In genomic region chr5:122844136-122844915, GRCh38 we compare ENCODE assay signal across 1 cellular context.
TF ChIP-seq lines count a peak whose summit lies in the region.

No MANE protein-coding gene starts in this region.

TF ChIP-seq in HepG2, 621 proteins besides CTCF, POLR2A, EP300 and RAD21 (continued from another document and continues in another):
- TF ChIP-seq BATF2 (CRISPR knock-in tag; IDR thresholded peaks at IDR 0.05) (no peak), ZNF121 (CRISPR knock-in tag; IDR thresholded peaks at IDR 0.05) (no peak), ADNP (CRISPR knock-in tag; IDR thresholded peaks at IDR 0.05) (no peak), ESRRA (CRISPR knock-in tag; IDR thresholded peaks at IDR 0.05; ENCODE audit: low read depth) (peak; percentile 86), PREB (CRISPR knock-in tag; IDR thresholded peaks at IDR 0.05) (no peak), ZNF12 (CRISPR knock-in tag; IDR thresholded peaks at IDR 0.05) (no peak), KDM2A (CRISPR knock-in tag; IDR thresholded peaks at IDR 0.05; ENCODE audit: borderline replicate concordance, low read depth) (no peak), DNMT1 (CRISPR knock-in tag; IDR thresholded peaks at IDR 0.05) (no peak), KLF11 (CRISPR knock-in tag; IDR thresholded peaks at IDR 0.05) (0 out of 2 replicates have a peak, but pooled peaks have one; percentile 14), MLLT10 (CRISPR knock-in tag; IDR thresholded peaks at IDR 0.05) (no peak), ZNF777 (CRISPR knock-in tag; IDR thresholded peaks at IDR 0.05) (no peak), USF2 (IDR thresholded peaks at IDR 0.05; ENCODE audit: low read depth, low read length) (no peak), USF2 (CRISPR knock-in tag; IDR thresholded peaks at IDR 0.05; ENCODE audit: borderline replicate concordance) (no peak), ATF4 (CRISPR knock-in tag; IDR thresholded peaks at IDR 0.05) (no peak), ZNF543 (CRISPR knock-in tag; IDR thresholded peaks at IDR 0.05) (no peak), FOXC1 (CRISPR knock-in tag; IDR thresholded peaks at IDR 0.05; ENCODE audit: borderline replicate concordance) (no peak), RBM39 (IDR thresholded peaks at IDR 0.05; ENCODE audit: low read depth, low read length, poor library complexity, severe bottlenecking) (no peak), ZNF331 (CRISPR knock-in tag; IDR thresholded peaks at IDR 0.05) (peak; percentile 8; the same call in 1 of the 2 replicates), SP2 (CRISPR knock-in tag; IDR thresholded peaks at IDR 0.05) (no peak), ZNF589 (CRISPR knock-in tag; conservative IDR thresholded peaks at IDR 0.05) (no peak), RARA (CRISPR knock-in tag; IDR thresholded peaks at IDR 0.05) (peak; percentile 46; the same call in 1 of the 2 replicates), KDM4B (CRISPR knock-in tag; IDR thresholded peaks at IDR 0.05) (no peak), NFE2 (CRISPR knock-in tag; IDR thresholded peaks at IDR 0.05) (no peak), ZEB1 (IDR thresholded peaks at IDR 0.05; ENCODE audit: insufficient replicate concordance, low read depth) (peak; percentile 6), ZNF790 (CRISPR knock-in tag; IDR thresholded peaks at IDR 0.05; ENCODE audit: borderline replicate concordance) (no peak), FOXM1 (CRISPR knock-in tag; IDR thresholded peaks at IDR 0.05) (no peak), THYN1 (CRISPR knock-in tag; IDR thresholded peaks at IDR 0.05; ENCODE audit: borderline replicate concordance, low read depth) (no peak), MLXIP (CRISPR knock-in tag; IDR thresholded peaks at IDR 0.05; ENCODE audit: borderline replicate concordance) (no peak), ELF1 (CRISPR knock-in tag; IDR thresholded peaks at IDR 0.05) (no peak), PRPF4 (IDR thresholded peaks at IDR 0.05; ENCODE audit: low read depth, low read length, poor library complexity, severe bottlenecking) (no peak), PAF1 (CRISPR knock-in tag; IDR thresholded peaks at IDR 0.05) (no peak), RXRB (CRISPR knock-in tag; IDR thresholded peaks at IDR 0.05; ENCODE audit: borderline replicate concordance) (peak; percentile 31; the same call in 1 of the 2 replicates), SOX13 (IDR thresholded peaks at IDR 0.05) (no peak), SOX13 (CRISPR knock-in tag; conservative IDR thresholded peaks at IDR 0.05 in 1 of 2, IDR thresholded peaks at IDR 0.05 in 1 of 2) (peak in 1 of 2 experiments; percentile 36; a peak in 1 of 4 replicates), ZNF256 (CRISPR knock-in tag; conservative IDR thresholded peaks at IDR 0.05) (no peak), ZNF382 (CRISPR knock-in tag; IDR thresholded peaks at IDR 0.05; ENCODE audit: borderline replicate concordance) (no peak), BRD4 (CRISPR knock-in tag; IDR thresholded peaks at IDR 0.05) (no peak), SMAD3 (CRISPR knock-in tag; IDR thresholded peaks at IDR 0.05) (no peak), THAP9 (CRISPR knock-in tag; IDR thresholded peaks at IDR 0.05; ENCODE audit: borderline replicate concordance) (no peak), ZNF547 (CRISPR knock-in tag; IDR thresholded peaks at IDR 0.05) (0 out of 2 replicates have a peak, but pooled peaks have one; percentile 13), TFDP2 (CRISPR knock-in tag; IDR thresholded peaks at IDR 0.05) (no peak), RFX5 (IDR thresholded peaks at IDR 0.05; ENCODE audit: low read depth, low read length) (no peak), ZFX (CRISPR knock-in tag; IDR thresholded peaks at IDR 0.05; ENCODE audit: low read depth) (no peak), STAT6 (CRISPR knock-in tag; IDR thresholded peaks at IDR 0.05; ENCODE audit: borderline replicate concordance) (no peak), ZNF784 (CRISPR knock-in tag; IDR thresholded peaks at IDR 0.05; ENCODE audit: borderline replicate concordance) (no peak; the same call in 1 of the 2 replicates), ZNF484 (CRISPR knock-in tag; IDR thresholded peaks at IDR 0.05; ENCODE audit: borderline replicate concordance, low read depth) (no peak), ZNF3 (CRISPR knock-in tag; IDR thresholded peaks at IDR 0.05) (no peak), NR2F2 (IDR thresholded peaks at IDR 0.05; ENCODE audit: borderline replicate concordance, low read depth) (0 out of 2 replicates have a peak, but pooled peaks have one; percentile 19), ZNF513 (CRISPR knock-in tag; conservative IDR thresholded peaks at IDR 0.05) (no peak), ARNT (IDR thresholded peaks at IDR 0.05) (no peak), MAF1 (CRISPR knock-in tag; IDR thresholded peaks at IDR 0.05; ENCODE audit: borderline replicate concordance) (no peak), FOXP1 (IDR thresholded peaks at IDR 0.05) (no peak), FOXP1 (CRISPR knock-in tag; IDR thresholded peaks at IDR 0.05) (0 out of 2 replicates have a peak, but pooled peaks have one; percentile 32), ZNF569 (CRISPR knock-in tag; IDR thresholded peaks at IDR 0.05; ENCODE audit: borderline replicate concordance) (no peak), MIXL1 (CRISPR knock-in tag; IDR thresholded peaks at IDR 0.05) (0 out of 2 replicates have a peak, but pooled peaks have one; percentile 18), KDM6A (CRISPR knock-in tag; IDR thresholded peaks at IDR 0.05; ENCODE audit: low read depth) (no peak)
